ENCODE assay signal across 23 cellular contexts in genomic region chr3:189389346-189389745, GRCh38.
DNase-seq lines count a peak whose midpoint lies in the region; ATAC-seq, FAIRE-seq and TF ChIP-seq lines count a peak whose summit lies in the region.
"Had no signal": no experiment of that assay in that cellular context is flagged by ENCODE, and none has a peak within 500 bp of the region (broad histone marks: within the 10 kb centered on the region; RNA-seq: fewer than 3 reads in every experiment).

No MANE protein-coding gene starts in this region.

- CTCF ChIA-PET in RWPE1 (lab: Yijun Ruan, JAX): interaction anchor here (0.6 kb wide), 2 partner anchors 172 to 418 kb away, joined by 3 read pairs; no protein-coding TSS in a partner anchor

- POLR2A ChIA-PET in RWPE1 (lab: Yijun Ruan, JAX; ENCODE audit: low non-redundant PET): no interaction called here

- H3K27ac ChIP-seq in RWPE1: no peak overlapping the region
- no peak overlapping the region for H3K27ac ChIP-seq in fibroblast of lung (ENCODE audit: insufficient read depth, low read length)
- H3K27ac ChIP-seq: heart left ventricle, neutrophil, psoas muscle, thoracic aorta had no signal

- H4K20me1 ChIP-seq in fibroblast of lung (ENCODE audit: control insufficient read depth, extremely low read depth, insufficient read depth, low read length): no peaks in the 10 kb centered on the region

- ATAC-seq in activated T-helper 17 cell treated with anti-CD3 and anti-CD28 coated beads, Interleukin-2, amount 50 U/mL, for 72 hours (replicated peaks): no peak
- no peak for ATAC-seq in GM18861 (IDR thresholded peaks at IDR 0.05; ENCODE audit: unreplicated experiment)
- ATAC-seq: heart left ventricle; left colon; psoas muscle; stimulated activated naive B cell treated with anti-CD40 and anti-IgM and Interleukin-4, amounts not matched to agents 10 μg/mL and 1 μg/mL and 100 μg/mL, for 72 hours; T-helper 17 cell had no signal

- H2AFZ ChIP-seq in fibroblast of lung (ENCODE audit: low read length): no peak overlapping the region

- no peak for TF ChIP-seq POLR2A in GM12891 (IDR thresholded peaks at IDR 0.05; ENCODE audit: low read depth, low read length)

- peak; percentile 54 for FAIRE-seq in GM12891 (lab: Jason Lieb, UNC)

- peak overlapping the region; percentile 23; the same call in 1 of the 2 replicates for H3K4me3 ChIP-seq in MG63
- peak overlapping the region in 1 of 4 experiments; percentile 6 for H3K4me3 ChIP-seq in fibroblast of lung (replicated peaks in 1 of 4; ENCODE audit: control extremely low read depth in 1 of 4, insufficient read depth in 1 of 4, low read depth in 3 of 4, low read length in 4 of 4)
- H3K4me3 ChIP-seq: heart left ventricle, psoas muscle, thoracic aorta had no signal

- H3K36me3 ChIP-seq in MG63 (no peaks in the 10 kb centered on the region), fibroblast of lung (ENCODE audit: control insufficient read depth, insufficient read depth, low read length) (no peaks in the 10 kb centered on the region)
- H3K36me3 ChIP-seq: heart left ventricle, neutrophil, thoracic aorta had no signal

- no peak overlapping the region for H3K27ac Mint-ChIP-seq in activated T-helper 17 cell treated with anti-CD3 and anti-CD28 coated beads, Interleukin-2, amount 50 U/mL, for 72 hours
- H3K27ac Mint-ChIP-seq in immature natural killer cell: no peak overlapping the region
- H3K27ac Mint-ChIP-seq: activated naive CD8-positive, alpha-beta T cell treated with anti-CD3 and anti-CD28 coated beads for 36 hours; brain; stimulated activated naive B cell treated with anti-CD40 and anti-IgM and Interleukin-4, amounts not matched to agents 10 μg/mL and 1 μg/mL and 100 μg/mL, for 72 hours; T-helper 17 cell had no signal

- H3K9me3 Mint-ChIP-seq in activated T-helper 17 cell treated with anti-CD3 and anti-CD28 coated beads, Interleukin-2, amount 50 U/mL, for 72 hours: no peaks in the 10 kb centered on the region
- H3K9me3 Mint-ChIP-seq in immature natural killer cell: no peaks in the 10 kb centered on the region
- H3K9me3 Mint-ChIP-seq: activated naive CD8-positive, alpha-beta T cell treated with anti-CD3 and anti-CD28 coated beads for 36 hours; brain; stimulated activated naive B cell treated with anti-CD40 and anti-IgM and Interleukin-4, amounts not matched to agents 10 μg/mL and 1 μg/mL and 100 μg/mL, for 72 hours had no signal

- H3K9me3 ChIP-seq in MG63: no peaks in the 10 kb centered on the region
- no peaks in the 10 kb centered on the region for H3K9me3 ChIP-seq in fibroblast of lung (ENCODE audit: control insufficient read depth, insufficient read depth, low read depth, low read length)
- H3K9me3 ChIP-seq: heart left ventricle, neutrophil, psoas muscle, thoracic aorta had no signal

- DNase-seq in GM12891 (ENCODE audit: insufficient read length, low spot score): no peak
- no peak for DNase-seq in MG63
- DNase-seq in RWPE1 (ENCODE audit: low spot score): peak; percentile 3
- DNase-seq in fibroblast of lung (ENCODE audit: low read depth in 2 of 2): peak; percentile 5 to 36
- DNase-seq in stimulated activated CD4-positive, alpha-beta T cell treated with anti-CD3 and anti-CD28 coated beads, Interleukin-4, amount 100 ng/mL, for 1 hour: no peak
- DNase-seq in immature natural killer cell: no peak
- DNase-seq: activated CD4-positive, alpha-beta T cell treated with anti-CD3 and anti-CD28 coated beads for 4 hours; activated naive CD8-positive, alpha-beta T cell treated with anti-CD3 and anti-CD28 coated beads for 36 hours; DMS 273 treated with DMSO at 0.1 percent for 48 hours; effector memory CD4-positive, alpha-beta T cell; heart left ventricle; left colon; mesenchymal stem cell; NCI-H748 treated with DMSO at 0.1 percent for 48 hours; psoas muscle; small intestine; stimulated activated naive B cell treated with anti-CD40 and anti-IgM and Interleukin-4, amounts not matched to agents 10 μg/mL and 1 μg/mL and 100 μg/mL, for 72 hours; T-helper 17 cell had no signal

- H3K27me3 ChIP-seq in MG63 (no peaks in the 10 kb centered on the region), fibroblast of lung (ENCODE audit: control insufficient read depth, insufficient read depth, low read length) (no peaks in the 10 kb centered on the region)
- H3K27me3 ChIP-seq: heart left ventricle, neutrophil had no signal

- no peak for TF ChIP-seq CTCF in RWPE1 (conservative IDR thresholded peaks at IDR 0.05; ENCODE audit: low read depth)
- no peak for TF ChIP-seq CTCF in fibroblast of lung (conservative IDR thresholded peaks at IDR 0.05 in 1 of 2, IDR thresholded peaks at IDR 0.05 in 1 of 2; ENCODE audit: low read depth in 1 of 2, low read length in 2 of 2)

- H3K9ac ChIP-seq in fibroblast of lung (ENCODE audit: insufficient read depth, low read length): no peak overlapping the region

- no peaks in the 10 kb centered on the region for H3K27me3 Mint-ChIP-seq in activated T-helper 17 cell treated with anti-CD3 and anti-CD28 coated beads, Interleukin-2, amount 50 U/mL, for 72 hours
- no peaks in the 10 kb centered on the region for H3K27me3 Mint-ChIP-seq in immature natural killer cell (ENCODE audit: low read depth in 3 of 3)
- H3K27me3 Mint-ChIP-seq: activated naive CD8-positive, alpha-beta T cell treated with anti-CD3 and anti-CD28 coated beads for 36 hours; stimulated activated naive B cell treated with anti-CD40 and anti-IgM and Interleukin-4, amounts not matched to agents 10 μg/mL and 1 μg/mL and 100 μg/mL, for 72 hours; T-helper 17 cell had no signal

- H3K79me2 ChIP-seq in fibroblast of lung (ENCODE audit: control insufficient read depth, insufficient read depth, low read length): no peaks in the 10 kb centered on the region

- no peaks in the 10 kb centered on the region for H3K36me3 Mint-ChIP-seq in activated T-helper 17 cell treated with anti-CD3 and anti-CD28 coated beads, Interleukin-2, amount 50 U/mL, for 72 hours (ENCODE audit: low read depth)
- H3K36me3 Mint-ChIP-seq in immature natural killer cell: no peaks in the 10 kb centered on the region
- H3K36me3 Mint-ChIP-seq: activated naive CD8-positive, alpha-beta T cell treated with anti-CD3 and anti-CD28 coated beads for 36 hours; brain; stimulated activated naive B cell treated with anti-CD40 and anti-IgM and Interleukin-4, amounts not matched to agents 10 μg/mL and 1 μg/mL and 100 μg/mL, for 72 hours had no signal

- H3K4me2 ChIP-seq in fibroblast of lung (ENCODE audit: extremely low read depth, insufficient read depth, low read length): peak overlapping the region; percentile 11

- H3K4me1 Mint-ChIP-seq in activated T-helper 17 cell treated with anti-CD3 and anti-CD28 coated beads, Interleukin-2, amount 50 U/mL, for 72 hours: peaks cover 2% of the 10 kb centered on the region
- no peaks in the 10 kb centered on the region for H3K4me1 Mint-ChIP-seq in immature natural killer cell
- H3K4me1 Mint-ChIP-seq: brain; stimulated activated naive B cell treated with anti-CD40 and anti-IgM and Interleukin-4, amounts not matched to agents 10 μg/mL and 1 μg/mL and 100 μg/mL, for 72 hours had no signal

- H3K4me1 ChIP-seq in fibroblast of lung (ENCODE audit: control insufficient read depth, extremely low read depth, insufficient read depth, low read length): no peaks in the 10 kb centered on the region
- H3K4me1 ChIP-seq: heart left ventricle, psoas muscle had no signal

- no peak overlapping the region for H3K4me3 Mint-ChIP-seq in activated T-helper 17 cell treated with anti-CD3 and anti-CD28 coated beads, Interleukin-2, amount 50 U/mL, for 72 hours
- no peak overlapping the region for H3K4me3 Mint-ChIP-seq in immature natural killer cell
- H3K4me3 Mint-ChIP-seq: activated naive CD8-positive, alpha-beta T cell treated with anti-CD3 and anti-CD28 coated beads for 36 hours; brain; stimulated activated naive B cell treated with anti-CD40 and anti-IgM and Interleukin-4, amounts not matched to agents 10 μg/mL and 1 μg/mL and 100 μg/mL, for 72 hours; T-helper 17 cell had no signal

TF ChIP-seq in GM12891, 5 proteins besides CTCF, POLR2A, EP300 and RAD21:
- TF ChIP-seq POLR2AphosphoS5 (IDR thresholded peaks at IDR 0.05; ENCODE audit: low read depth, low read length) (no peak), PAX5 (IDR thresholded peaks at IDR 0.05; ENCODE audit: insufficient read depth, low read length, severe bottlenecking) (no peak), POU2F2 (IDR thresholded peaks at IDR 0.05; ENCODE audit: low read depth, low read length) (no peak)

Comparison
In these comparisons a context has a peak if more than half of its experiments do, and no peak if none do; other contexts are left out.
1. DNase-seq: peak in RWPE1 (single experiment) and fibroblast of lung (2 of 2); none in GM12891 (single experiment), MG63 (single experiment), stimulated activated CD4-positive, alpha-beta T cell treated with anti-CD3 and anti-CD28 coated beads, Interleukin-4, amount 100 ng/mL, for 1 hour (single experiment) and immature natural killer cell (0 of 3).